21 cellular contexts compared by ENCODE assay signal in genomic region chr10:29067628-29068027, GRCh38.
A peak's percentile ranks its signal among the peaks of the same experiment; 100 is the strongest.
DNase-seq lines count a peak whose midpoint lies in the region; ATAC-seq, FAIRE-seq and TF ChIP-seq lines count a peak whose summit lies in the region.
"Had no signal": no experiment of that assay in that cellular context is flagged by ENCODE, and none has a peak within 500 bp of the region (broad histone marks: within the 10 kb centered on the region; RNA-seq: fewer than 3 reads in every experiment).

No MANE protein-coding gene starts in this region.

- H3K27me3 ChIP-seq in HepG2 (ENCODE audit: control insufficient read depth in 1 of 2, insufficient read depth in 2 of 2, low read length in 2 of 2) (peaks cover 1 to 6% of the 10 kb centered on the region in 2 experiments; a peak in 2 of 5 replicates), right lobe of liver (no peaks in the 10 kb centered on the region), Caco-2 (replicated peaks; ENCODE audit: control insufficient read depth, insufficient read depth, low read length) (no peaks in the 10 kb centered on the region), K562 (ENCODE audit: control insufficient read depth in 2 of 2, insufficient read depth in 2 of 2, low read length in 2 of 2) (peaks cover 9 to 25% of the 10 kb centered on the region in 2 experiments; a peak in 4 of 5 replicates), trophoblast cell (ENCODE audit: insufficient read depth, low read length) (no peaks in the 10 kb centered on the region), foreskin keratinocyte (peaks cover 39% of the 10 kb centered on the region)
- H3K27me3 ChIP-seq: BLaER1 treated with 17β-estradiol and CSF1 and Interleukin-3, amounts not matched to agents 10 nM and 100 nM had no signal

- POLR2A ChIA-PET in HepG2 (lab: Yijun Ruan, JAX) (no interaction called here), Caco-2 (lab: Charles Lee) (no interaction called here), K562 (lab: Yijun Ruan, JAX) (interaction anchor here (0.8 to 1.7 kb wide), 2 partner anchors 8 to 155 kb away, joined by 3 to 4 read pairs; no protein-coding TSS in a partner anchor)

- TF ChIP-seq EP300 in HepG2 (IDR thresholded peaks at IDR 0.05; ENCODE audit: low read depth in 2 of 2, low read length in 2 of 2), result no peak
- TF ChIP-seq EP300 in HepG2 (CRISPR knock-in tag; IDR thresholded peaks at IDR 0.05; ENCODE audit: borderline replicate concordance), result no peak
- no peak for TF ChIP-seq EP300 in K562 (IDR thresholded peaks at IDR 0.05; ENCODE audit: low read length)

- H3K4me3 ChIP-seq in HepG2 (replicated peaks in 1 of 3; ENCODE audit: insufficient read depth in 1 of 3, low read depth in 2 of 3, low read length in 3 of 3) (no peak overlapping the region), right lobe of liver (no peak overlapping the region), Caco-2 (ENCODE audit: low read depth, low read length) (no peak overlapping the region), K562 (no peak overlapping the region), trophoblast cell (ENCODE audit: low read depth, low read length) (no peak overlapping the region)
- H3K4me3 ChIP-seq: BLaER1 treated with 17β-estradiol and CSF1 and Interleukin-3, amounts not matched to agents 10 nM and 100 nM had no signal

- H3K9ac ChIP-seq in HepG2 (ENCODE audit: insufficient read depth, low read depth, low read length) (no peak overlapping the region), K562 (ENCODE audit: insufficient read depth in 1 of 2, low read depth in 2 of 2, low read length in 2 of 2) (no peak overlapping the region), trophoblast cell (ENCODE audit: low read length) (no peak overlapping the region)
- H3K9ac ChIP-seq: BLaER1 treated with 17β-estradiol and CSF1 and Interleukin-3, amounts not matched to agents 10 nM and 100 nM had no signal

- no peaks in the 10 kb centered on the region for H3K9me3 Mint-ChIP-seq in Caco-2 (ENCODE audit: unreplicated experiment)
- H3K9me3 Mint-ChIP-seq: CD4-positive, alpha-beta T cell; CD8-positive, alpha-beta T cell had no signal

- peak overlapping the region; percentile 76 for H3K27ac Mint-ChIP-seq in Caco-2 (ENCODE audit: unreplicated experiment)
- H3K27ac Mint-ChIP-seq: B cell; CD4-positive, alpha-beta T cell; CD8-positive, alpha-beta T cell had no signal

- H3K36me3 Mint-ChIP-seq in Caco-2 (ENCODE audit: insufficient read depth, unreplicated experiment), result no peaks in the 10 kb centered on the region
- H3K36me3 Mint-ChIP-seq: CD8-positive, alpha-beta T cell had no signal

- no peak overlapping the region for H3K4ac ChIP-seq in trophoblast cell (ENCODE audit: low read depth, low read length)

- H3K9me3 ChIP-seq in HepG2 (ENCODE audit: low read length) (no peaks in the 10 kb centered on the region), right lobe of liver (no peaks in the 10 kb centered on the region), Caco-2 (no peaks in the 10 kb centered on the region), K562 (replicated peaks; ENCODE audit: control insufficient read depth, insufficient read depth, low read depth, low read length) (no peaks in the 10 kb centered on the region), trophoblast cell (ENCODE audit: insufficient read depth, low read depth, low read length) (no peaks in the 10 kb centered on the region)
- H3K9me3 ChIP-seq: BLaER1 treated with 17β-estradiol and CSF1 and Interleukin-3, amounts not matched to agents 10 nM and 100 nM had no signal

- no peak overlapping the region for H4K12ac ChIP-seq in trophoblast cell (ENCODE audit: low read depth, low read length)

- no peak overlapping the region for H3K27ac ChIP-seq in HepG2 (ENCODE audit: extremely low read length, insufficient read depth, low read length)
- no peak overlapping the region for H3K27ac ChIP-seq in right lobe of liver
- no peak overlapping the region for H3K27ac ChIP-seq in K562 (ENCODE audit: extremely low read depth, low read depth, low read length)
- H3K27ac ChIP-seq in trophoblast cell (ENCODE audit: low read depth, low read length), result peak overlapping the region; percentile 66
- H3K27ac ChIP-seq in foreskin keratinocyte, result no peak overlapping the region
- H3K27ac ChIP-seq: BLaER1 treated with 17β-estradiol and CSF1 and Interleukin-3, amounts not matched to agents 10 nM and 100 nM; C4-2B had no signal

- no peaks in the 10 kb centered on the region for H3K27me3 Mint-ChIP-seq in Caco-2 (ENCODE audit: insufficient read depth, unreplicated experiment)
- H3K27me3 Mint-ChIP-seq: B cell had no signal

- CTCF ChIA-PET in HepG2 (lab: Yijun Ruan, JAX; ENCODE audit: low intra/inter-chr PET ratio, low total read pairs), result no interaction called here
- CTCF ChIA-PET in Caco-2 (lab: Charles Lee), result no interaction called here
- CTCF ChIA-PET in K562 (lab: Yijun Ruan, JAX; ENCODE audit: low intra/inter-chr PET ratio), result no interaction called here

- H3K79me1 ChIP-seq in trophoblast cell (ENCODE audit: low read length), result peaks cover 48% of the 10 kb centered on the region

- H3K4me1 Mint-ChIP-seq in Caco-2 (ENCODE audit: low read depth, unreplicated experiment), result peaks cover 51% of the 10 kb centered on the region
- H3K4me1 Mint-ChIP-seq: B cell had no signal

- H4K20me1 ChIP-seq in HepG2 (ENCODE audit: insufficient read depth, low read length), result no peaks in the 10 kb centered on the region
- no peaks in the 10 kb centered on the region for H4K20me1 ChIP-seq in K562 (replicated peaks; ENCODE audit: control insufficient read depth, insufficient read depth, low read length)
- H4K20me1 ChIP-seq: BLaER1 treated with 17β-estradiol and CSF1 and Interleukin-3, amounts not matched to agents 10 nM and 100 nM had no signal

- H3K4me1 ChIP-seq in HepG2 (ENCODE audit: insufficient read depth, low read length) (peaks cover 21% of the 10 kb centered on the region), right lobe of liver (no peaks in the 10 kb centered on the region), Caco-2 (peaks cover 83% of the 10 kb centered on the region), K562 (replicated peaks in 1 of 2; ENCODE audit: control insufficient read depth in 2 of 2, insufficient read depth in 2 of 2, low read length in 2 of 2) (no peaks in the 10 kb centered on the region), trophoblast cell (ENCODE audit: control insufficient read depth in 1 of 2, insufficient read depth in 2 of 2, low read length in 2 of 2) (peaks cover 9 to 14% of the 10 kb centered on the region in 2 experiments), foreskin keratinocyte (peaks cover 12% of the 10 kb centered on the region)
- H3K4me1 ChIP-seq: BLaER1 treated with 17β-estradiol and CSF1 and Interleukin-3, amounts not matched to agents 10 nM and 100 nM had no signal

- H3K4me3 Mint-ChIP-seq in Caco-2 (ENCODE audit: unreplicated experiment), result no peak overlapping the region
- H3K4me3 Mint-ChIP-seq: B cell; CD4-positive, alpha-beta T cell; CD8-positive, alpha-beta T cell had no signal

- ATAC-seq in HepG2 (no peak), right lobe of liver (no peak), K562 (no peak), foreskin keratinocyte (no peak)
- ATAC-seq: CD8-positive, alpha-beta T cell had no signal

- TF ChIP-seq POLR2A in HepG2 (IDR thresholded peaks at IDR 0.05; ENCODE audit: insufficient read depth in 1 of 2, low read depth in 2 of 2, low read length in 2 of 2), result no peak
- no peak for TF ChIP-seq POLR2A in right lobe of liver (IDR thresholded peaks at IDR 0.05)
- no peak for TF ChIP-seq POLR2A in K562 (conservative IDR thresholded peaks at IDR 0.05)

- peak overlapping the region; percentile 74 for H2BK5ac ChIP-seq in trophoblast cell (ENCODE audit: low read depth, low read length, poor library complexity)

- TF ChIP-seq CTCF in HepG2 (CRISPR knock-in tag; IDR thresholded peaks at IDR 0.05) (no peak), right lobe of liver (IDR thresholded peaks at IDR 0.05) (no peak), Caco-2 (IDR thresholded peaks at IDR 0.05; ENCODE audit: insufficient read depth in 1 of 2, low read depth in 1 of 2, low read length in 1 of 2, severe bottlenecking in 1 of 2, unreplicated experiment in 1 of 2) (no peak), K562 (IDR thresholded peaks at IDR 0.05 in 2 of 3, conservative IDR thresholded peaks at IDR 0.05 in 1 of 3; ENCODE audit: insufficient read depth in 2 of 3, low read depth in 1 of 3, low read length in 3 of 3) (no peak), foreskin keratinocyte (conservative IDR thresholded peaks at IDR 0.05) (no peak)

- H3K9me1 ChIP-seq in K562 (ENCODE audit: control insufficient read depth, insufficient read depth, low read length), result no peaks in the 10 kb centered on the region

- no peak overlapping the region for H4K91ac ChIP-seq in trophoblast cell (ENCODE audit: low read depth, low read length)

- H3K18ac ChIP-seq in trophoblast cell (ENCODE audit: low read length), result no peak overlapping the region

- in situ Hi-C loops in HepG2 (cut with HindIII; ENCODE audit: extremely low pct_ligation_motif_present, low pct_unique_long_range_greater_than_20kb) (no loop called here), K562 (cut with MboI) (no loop called here)

- H2AK5ac ChIP-seq in trophoblast cell (ENCODE audit: low read length), result no peak overlapping the region

- no peak overlapping the region for H2AFZ ChIP-seq in HepG2 (ENCODE audit: low read length)
- H2AFZ ChIP-seq in K562 (ENCODE audit: low read depth, low read length), result no peak overlapping the region
- H2AFZ ChIP-seq in trophoblast cell (ENCODE audit: insufficient read depth, low read length, poor library complexity), result no peak overlapping the region

- TF ChIP-seq RAD21 in HepG2 (CRISPR knock-in tag; IDR thresholded peaks at IDR 0.05) (no peak), K562 (CRISPR knock-in tag; conservative IDR thresholded peaks at IDR 0.05 in 1 of 2, IDR thresholded peaks at IDR 0.05 in 1 of 2) (no peak)

- H3K79me2 ChIP-seq in HepG2 (ENCODE audit: insufficient read depth, low read length) (no peaks in the 10 kb centered on the region), K562 (ENCODE audit: control insufficient read depth, insufficient read depth, low read length) (no peaks in the 10 kb centered on the region), trophoblast cell (ENCODE audit: control insufficient read depth, insufficient read depth, low read length, poor library complexity) (peaks cover 6% of the 10 kb centered on the region)

- no TSS peak for BruUV-seq in HepG2 (replicated peaks; lab: Mats Ljungman, UMichigan)
- no TSS peak for BruUV-seq in Caco-2 (replicated peaks; lab: Mats Ljungman, UMichigan)
- no TSS peak for BruUV-seq in K562 (replicated peaks; lab: Mats Ljungman, UMichigan)

- H3K23ac ChIP-seq in trophoblast cell (ENCODE audit: low read length), result no peak overlapping the region

- H2BK120ac ChIP-seq in trophoblast cell (ENCODE audit: insufficient read depth, low read length, poor library complexity), result peak overlapping the region; percentile 82

- intact Hi-C loops in HepG2 (cut with micrococcal nuclease; ENCODE audit: unreplicated experiment) (no loop called here), right lobe of liver (cut with DNase I) (no loop called here), Caco-2 (cut with micrococcal nuclease; ENCODE audit: unreplicated experiment) (no loop called here), K562 (cut with micrococcal nuclease) (no loop called here), head of caudate nucleus (cut with DNase I) (no loop called here)

- H2BK12ac ChIP-seq in trophoblast cell (ENCODE audit: low read length), result no peak overlapping the region

- WGBS in HepG2 (ENCODE audit: low lambda C conversion rate), result 81% methylated on average over 3 of the region's 3 CpGs
- 96% methylated on average over 3 of the region's 3 CpGs for WGBS in right lobe of liver (ENCODE audit: insufficient coverage, low coverage, low lambda C conversion rate, missing lambda C conversion rate)
- 19% methylated on average over 3 of the region's 3 CpGs for WGBS in K562 (ENCODE audit: insufficient coverage, low coverage, missing lambda C conversion rate)
- no CpG with 5 or more reads among the region's 3 CpGs for WGBS in trophoblast cell (ENCODE audit: extremely low coverage, insufficient coverage, insufficient read length)

- H3K36me3 ChIP-seq in HepG2 (replicated peaks in 1 of 2; ENCODE audit: control insufficient read depth in 1 of 2, insufficient read depth in 2 of 2, low read length in 2 of 2), result no peaks in the 10 kb centered on the region
- no peaks in the 10 kb centered on the region for H3K36me3 ChIP-seq in right lobe of liver
- H3K36me3 ChIP-seq in Caco-2 (ENCODE audit: control insufficient read depth, insufficient read depth, low read length), result no peaks in the 10 kb centered on the region
- H3K36me3 ChIP-seq in K562 (ENCODE audit: control insufficient read depth, insufficient read depth, low read length), result no peaks in the 10 kb centered on the region
- no peaks in the 10 kb centered on the region for H3K36me3 ChIP-seq in trophoblast cell (ENCODE audit: control insufficient read depth in 1 of 2, insufficient read depth in 2 of 2, low read length in 2 of 2)
- H3K36me3 ChIP-seq: BLaER1 treated with 17β-estradiol and CSF1 and Interleukin-3, amounts not matched to agents 10 nM and 100 nM had no signal

- H3K14ac ChIP-seq in trophoblast cell (ENCODE audit: low read length), result no peak overlapping the region

- no peak overlapping the region for H3K4me2 ChIP-seq in HepG2 (ENCODE audit: low read depth, low read length)
- no peak overlapping the region for H3K4me2 ChIP-seq in K562 (ENCODE audit: insufficient read depth, low read length)
- no peak overlapping the region for H3K4me2 ChIP-seq in trophoblast cell (ENCODE audit: low read length)
- H3K4me2 ChIP-seq: BLaER1 treated with 17β-estradiol and CSF1 and Interleukin-3, amounts not matched to agents 10 nM and 100 nM had no signal

- FAIRE-seq in HepG2 (lab: Jason Lieb, UNC) (no peak), K562 (lab: Jason Lieb, UNC) (no peak)
- FAIRE-seq: A204.1, G401.6, GM12891, GM19239 had no signal

- DNase-seq in HepG2 (ENCODE audit: low spot score) (no peak), right lobe of liver (no peak), Caco-2 (no peak), K562 (ENCODE audit: extremely low read depth in 1 of 4, low spot score in 3 of 4) (no peak), trophoblast cell (no peak), foreskin keratinocyte (no peak), head of caudate nucleus (no peak)
- DNase-seq in activated naive CD4-positive, alpha-beta T cell treated with anti-CD3 and anti-CD28 coated beads, Interleukin-2, amount 50 U/mL, for 16 hours, result no peak
- DNase-seq: 8988T; AML-193; CD4-positive, alpha-beta T cell; CD8-positive, alpha-beta T cell; DMS79 treated with DMSO at 0.1 percent for 48 hours; GF-D8 had no signal

- H4K8ac ChIP-seq in trophoblast cell (ENCODE audit: low read depth, low read length), result no peak overlapping the region

Comparison
In these comparisons a context has a peak if more than half of its experiments do, and no peak if none do; other contexts are left out.
1. Of the 241 proteins assayed by ChIP-seq in both HepG2 and K562: peak only in HepG2: none; only in K562: ADNP; in both: none; in neither: 239; mixed calls (peak in some experiments, not most) for 1.